ENCODE assay signal across 9 cellular contexts in the genomic region with DNA sequence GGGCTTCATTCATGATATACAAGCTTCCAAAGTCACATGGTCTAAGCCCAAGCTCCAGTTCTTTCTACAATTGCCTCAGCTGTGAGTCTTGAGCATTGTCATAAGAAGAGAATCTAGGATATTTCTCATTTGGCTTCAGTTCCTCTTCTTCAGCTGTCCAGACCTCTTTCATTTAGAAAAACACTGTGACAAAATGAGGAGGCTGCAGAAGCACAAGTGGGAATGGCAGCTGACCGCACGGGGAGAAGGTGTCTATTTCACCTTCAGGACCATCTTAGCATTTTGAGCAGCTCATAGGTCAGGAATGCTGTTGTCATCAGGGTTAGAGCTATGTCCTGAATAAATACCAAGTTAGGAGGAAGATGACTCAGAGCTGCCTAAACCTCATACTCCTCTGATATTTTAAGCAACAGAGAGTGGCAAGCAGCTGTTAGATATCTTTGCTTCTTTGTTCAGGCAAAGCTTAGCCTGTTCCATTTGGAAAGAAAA.
A peak's percentile ranks its signal among the peaks of the same experiment; 100 is the strongest.
DNase-seq lines count a peak whose midpoint lies in the region; ATAC-seq, FAIRE-seq and TF ChIP-seq lines count a peak whose summit lies in the region.
"Had no signal": no experiment of that assay in that cellular context is flagged by ENCODE, and none has a peak within 500 bp of the region (broad histone marks: within the 10 kb centered on the region; RNA-seq: fewer than 3 reads in every experiment).

No MANE protein-coding gene starts in this region.

- POLR2A ChIA-PET in activated CD4-positive, alpha-beta memory T cell treated with anti-CD3 and anti-CD28 coated beads, Interleukin-2, amount 10 ng/mL, durations not matched to agents 7 days and 5 days (lab: Charles Lee), result interaction anchor here (0.8 kb wide), 1 partner anchor 390 kb away, joined by 4 read pairs; the partner anchor contains the start of gene CITED2
- POLR2A ChIA-PET in activated CD4-positive, alpha-beta memory T cell treated with anti-CD3 and anti-CD28 coated beads for 36 hours (lab: Charles Lee), result interaction anchor here (1.0 kb wide), 1 partner anchor 390 kb away, joined by 3 read pairs; the partner anchor contains the start of gene CITED2

- H3K27me3 ChIP-seq in mammary epithelial cell (ENCODE audit: insufficient read depth, low read length) (no peaks in the 10 kb centered on the region), small intestine (ENCODE audit: control insufficient read depth in 2 of 2, insufficient read depth in 2 of 2, low read length in 2 of 2) (no peaks in the 10 kb centered on the region)

- H3K27ac ChIP-seq in mammary epithelial cell (ENCODE audit: insufficient read depth, low read depth, low read length) (peak overlapping the region; percentile 64), temporal lobe (ENCODE audit: low read depth, low read length) (peak overlapping the region; percentile 34), small intestine (ENCODE audit: low read depth in 1 of 2, low read length in 1 of 2) (peak overlapping the region in 1 of 2 donors; percentile 81)

- WGBS in mammary epithelial cell (ENCODE audit: low coverage, missing lambda C conversion rate), result 0% methylated on average over 2 of the region's 2 CpGs
- 57 to 98% (median 90%) methylated on average over 2 of the region's 2 CpGs for WGBS in small intestine, 3 donors

- H3K4me3 Mint-ChIP-seq in activated CD4-positive, alpha-beta memory T cell treated with anti-CD3 and anti-CD28 coated beads, Interleukin-2, amount 10 ng/mL, durations not matched to agents 7 days and 5 days, result no peak overlapping the region
- H3K4me3 Mint-ChIP-seq in activated CD4-positive, alpha-beta memory T cell treated with anti-CD3 and anti-CD28 coated beads for 36 hours, result no peak overlapping the region
- H3K4me3 Mint-ChIP-seq: CD4-positive, CD25-positive, alpha-beta regulatory T cell had no signal

- H3K79me2 ChIP-seq in mammary epithelial cell (ENCODE audit: insufficient read depth, low read length), result no peaks in the 10 kb centered on the region

- H3K9me3 ChIP-seq in mammary epithelial cell (replicated peaks; ENCODE audit: insufficient read depth, low read length) (no peaks in the 10 kb centered on the region), small intestine (ENCODE audit: control insufficient read depth, low read depth) (no peaks in the 10 kb centered on the region)

- CTCF ChIA-PET in activated CD4-positive, alpha-beta memory T cell treated with anti-CD3 and anti-CD28 coated beads, Interleukin-2, amount 10 ng/mL, durations not matched to agents 7 days and 5 days (lab: Charles Lee), result interaction anchor here (1.6 kb wide), 1 partner anchor 395 kb away, joined by 4 read pairs; no protein-coding TSS in a partner anchor
- CTCF ChIA-PET in activated CD4-positive, alpha-beta memory T cell treated with anti-CD3 and anti-CD28 coated beads for 36 hours (lab: Charles Lee), result no interaction called here
- CTCF ChIA-PET in mammary epithelial cell (lab: Charles Lee; ENCODE audit: low non-redundant PET), result no interaction called here

- no peak for FAIRE-seq in small intestine (lab: Jason Lieb, UNC)

- H3K4me2 ChIP-seq in mammary epithelial cell (ENCODE audit: insufficient read depth, low read depth, low read length), result peak overlapping the region; percentile 60

- no peak overlapping the region for H3K9ac ChIP-seq in mammary epithelial cell (ENCODE audit: insufficient read depth, low read length)

- in situ Hi-C loops in mammary epithelial cell (cut with MboI; ENCODE audit: low sequenced_read_pairs in 2 of 2), result no loop called here

- no peak for TF ChIP-seq CTCF in mammary epithelial cell (conservative IDR thresholded peaks at IDR 0.05 in 1 of 2, IDR thresholded peaks at IDR 0.05 in 1 of 2; ENCODE audit: extremely low read depth in 1 of 2, insufficient read depth in 1 of 2, low read depth in 1 of 2, low read length in 2 of 2)

- peaks cover 14% of the 10 kb centered on the region for H3K4me1 Mint-ChIP-seq in activated CD4-positive, alpha-beta memory T cell treated with anti-CD3 and anti-CD28 coated beads, Interleukin-2, amount 10 ng/mL, durations not matched to agents 7 days and 5 days
- H3K4me1 Mint-ChIP-seq in activated CD4-positive, alpha-beta memory T cell treated with anti-CD3 and anti-CD28 coated beads for 36 hours (ENCODE audit: low read depth), result peaks cover 17% of the 10 kb centered on the region
- H3K4me1 Mint-ChIP-seq: CD4-positive, CD25-positive, alpha-beta regulatory T cell had no signal

- H3K27ac Mint-ChIP-seq in activated CD4-positive, alpha-beta memory T cell treated with anti-CD3 and anti-CD28 coated beads, Interleukin-2, amount 10 ng/mL, durations not matched to agents 7 days and 5 days, result peak overlapping the region; percentile 19
- no peak overlapping the region for H3K27ac Mint-ChIP-seq in activated CD4-positive, alpha-beta memory T cell treated with anti-CD3 and anti-CD28 coated beads for 36 hours

- no peak for DNase-seq in activated CD4-positive, alpha-beta memory T cell treated with anti-CD3 and anti-CD28 coated beads, Interleukin-2, amount 10 ng/mL, durations not matched to agents 7 days and 5 days
- no peak for DNase-seq in activated CD4-positive, alpha-beta memory T cell treated with anti-CD3 and anti-CD28 coated beads for 36 hours
- DNase-seq in NOMO-1 treated with DMSO at 0.1 percent for 48 hours (lab: John Stamatoyannopoulos, UW; ENCODE audit: unreplicated experiment) (peak; percentile 86), mammary epithelial cell (peak; percentile 86), left colon (no peak), small intestine (no peak)
- DNase-seq: CD4-positive, CD25-positive, alpha-beta regulatory T cell had no signal

- H3K9me3 Mint-ChIP-seq in activated CD4-positive, alpha-beta memory T cell treated with anti-CD3 and anti-CD28 coated beads, Interleukin-2, amount 10 ng/mL, durations not matched to agents 7 days and 5 days, result no peaks in the 10 kb centered on the region
- no peaks in the 10 kb centered on the region for H3K9me3 Mint-ChIP-seq in activated CD4-positive, alpha-beta memory T cell treated with anti-CD3 and anti-CD28 coated beads for 36 hours
- H3K9me3 Mint-ChIP-seq: CD4-positive, CD25-positive, alpha-beta regulatory T cell had no signal

- H3K27me3 Mint-ChIP-seq in activated CD4-positive, alpha-beta memory T cell treated with anti-CD3 and anti-CD28 coated beads, Interleukin-2, amount 10 ng/mL, durations not matched to agents 7 days and 5 days, result peaks cover 2% of the 10 kb centered on the region
- H3K27me3 Mint-ChIP-seq in activated CD4-positive, alpha-beta memory T cell treated with anti-CD3 and anti-CD28 coated beads for 36 hours, result peaks cover 4% of the 10 kb centered on the region

- ATAC-seq in HG02884 (IDR thresholded peaks at IDR 0.05; ENCODE audit: unreplicated experiment), result peak; percentile 91
- peak; percentile 41 for ATAC-seq in left colon

- peaks cover 24% of the 10 kb centered on the region for H3K4me1 ChIP-seq in mammary epithelial cell (ENCODE audit: insufficient read depth, low read length)
- peaks cover 0 to 2% of the 10 kb centered on the region in 2 donors for H3K4me1 ChIP-seq in small intestine (ENCODE audit: control insufficient read depth in 2 of 2, insufficient read depth in 1 of 2, low read depth in 1 of 2, low read length in 1 of 2)

- no peaks in the 10 kb centered on the region for H3K36me3 Mint-ChIP-seq in activated CD4-positive, alpha-beta memory T cell treated with anti-CD3 and anti-CD28 coated beads, Interleukin-2, amount 10 ng/mL, durations not matched to agents 7 days and 5 days (ENCODE audit: low read depth)
- H3K36me3 Mint-ChIP-seq in activated CD4-positive, alpha-beta memory T cell treated with anti-CD3 and anti-CD28 coated beads for 36 hours, result no peaks in the 10 kb centered on the region
- H3K36me3 Mint-ChIP-seq: CD4-positive, CD25-positive, alpha-beta regulatory T cell had no signal

- no peaks in the 10 kb centered on the region for H4K20me1 ChIP-seq in mammary epithelial cell (ENCODE audit: insufficient read depth, low read length)

- dilution Hi-C loops in mammary epithelial cell (cut with HindIII; ENCODE audit: low sequenced_read_pairs), result loop anchor here (5.0 kb wide), 1 partner anchor 57 kb away; no protein-coding TSS in a partner anchor

- intact Hi-C loops in activated CD4-positive, alpha-beta memory T cell treated with anti-CD3 and anti-CD28 coated beads for 36 hours (cut with micrococcal nuclease), result loop anchor here (5.0 kb wide), 1 partner anchor 392 kb away; the partner anchor contains the start of gene CITED2
- intact Hi-C loops in mammary epithelial cell (cut with micrococcal nuclease), result loop anchor here (1.0 to 5.0 kb wide), 2 partner anchors 21 to 392 kb away; partner anchors contain the start of gene CITED2
- intact Hi-C loops in left colon (cut with DNase I, micrococcal nuclease), result no loop called here

- H2AFZ ChIP-seq in mammary epithelial cell (ENCODE audit: low read depth, low read length), result peak overlapping the region; percentile 28

- BruUV-seq in mammary epithelial cell (replicated peaks; lab: Mats Ljungman, UMichigan), result no TSS peak

- no peak overlapping the region for H3K4me3 ChIP-seq in mammary epithelial cell (replicated peaks in 1 of 3; ENCODE audit: insufficient read depth in 1 of 3, low read depth in 2 of 3, low read length in 3 of 3)
- no peak overlapping the region for H3K4me3 ChIP-seq in small intestine (ENCODE audit: low read depth in 1 of 2, low read length in 2 of 2)

- H3K36me3 ChIP-seq in mammary epithelial cell (ENCODE audit: insufficient read depth, low read length), result no peaks in the 10 kb centered on the region
- H3K36me3 ChIP-seq in small intestine (ENCODE audit: control insufficient read depth in 2 of 2, insufficient read depth in 2 of 2, low read length in 2 of 2), result no peaks in the 10 kb centered on the region

Comparison
In these comparisons a context has a peak if more than half of its experiments do, and no peak if none do; other contexts are left out.
1. DNase-seq: peak in NOMO-1 treated with DMSO at 0.1 percent for 48 hours (single experiment) and mammary epithelial cell (single experiment); none in activated CD4-positive, alpha-beta memory T cell treated with anti-CD3 and anti-CD28 coated beads, Interleukin-2, amount 10 ng/mL, durations not matched to agents 7 days and 5 days (single experiment), activated CD4-positive, alpha-beta memory T cell treated with anti-CD3 and anti-CD28 coated beads for 36 hours (single experiment), left colon (0 of 2) and small intestine (single experiment).
2. intact Hi-C loops: an anchor here in activated CD4-positive, alpha-beta memory T cell treated with anti-CD3 and anti-CD28 coated beads for 36 hours (5.0 kb wide) and mammary epithelial cell (1.0 to 5.0 kb wide); none called in left colon.